In the genomic region with DNA sequence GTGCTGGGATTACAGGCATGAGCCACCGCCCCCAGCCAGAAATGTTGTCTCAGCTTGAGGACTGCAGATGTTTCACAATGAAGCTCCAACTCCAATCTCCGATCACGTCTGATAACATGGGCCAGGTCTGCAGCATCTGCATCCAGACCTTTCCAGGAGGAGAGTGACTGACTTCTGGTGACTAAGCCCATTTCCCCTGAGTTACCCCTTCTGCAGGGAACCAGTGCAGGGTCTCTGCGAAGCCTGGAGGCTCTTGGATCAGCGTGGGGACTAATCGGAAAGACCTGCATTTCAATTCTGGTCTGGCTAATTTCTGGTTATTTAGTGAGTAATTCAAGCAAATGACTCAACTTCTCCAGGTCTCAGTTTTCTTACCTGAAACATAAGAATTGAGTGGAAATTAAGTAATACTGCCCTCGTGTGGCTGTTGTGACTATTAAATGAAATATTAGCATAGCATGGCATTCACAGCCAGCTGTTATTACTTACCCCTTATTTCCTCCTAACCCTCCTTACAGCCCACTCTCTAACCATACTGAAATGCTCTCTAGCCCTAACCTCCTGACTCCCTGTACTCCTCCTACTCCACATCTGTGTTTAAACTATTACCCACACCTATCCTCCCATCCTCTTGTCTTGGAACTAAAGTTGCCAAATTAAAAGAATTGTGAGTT, we compare ENCODE assay signal across 8 cellular contexts. TPM values are rescaled to one million over a fixed set of nuclear protein-coding genes. Genes with fewer than 3 reads are reported as not detected.
DNase-seq lines count a peak whose midpoint lies in the region; ATAC-seq, FAIRE-seq and TF ChIP-seq lines count a peak whose summit lies in the region.

No MANE protein-coding gene starts in this region.

- H3K27ac ChIP-seq in cardiac muscle cell (no peak overlapping the region), SK-N-SH (ENCODE audit: low read depth in 2 of 2, low read length in 1 of 2) (peak overlapping the region in 1 of 2 experiments; percentile 78; a peak in 2 of 4 replicates), smooth muscle cell (ENCODE audit: low read depth) (peak overlapping the region; percentile 57)

- CTCF ChIA-PET in SK-N-SH (lab: Yijun Ruan, JAX): interaction anchor here (0.8 to 10.7 kb wide), 31 partner anchors 9 to 702 kb away, joined by 3 to 158 read pairs (median 5); a partner anchor contains a TSS

- intact Hi-C loops in Right ventricle myocardium superior (cut with DNase I): loop anchor here (5.0 kb wide), 2 partner anchors 92 to 127 kb away; a partner anchor contains a TSS

- no peaks in the 10 kb centered on the region for H3K27me3 ChIP-seq in cardiac muscle cell
- no peaks in the 10 kb centered on the region for H3K27me3 ChIP-seq in SK-N-SH (ENCODE audit: insufficient read depth)
- H3K27me3 ChIP-seq in smooth muscle cell (ENCODE audit: low read depth): no peaks in the 10 kb centered on the region

- ATAC-seq in Right ventricle myocardium superior (ENCODE audit: poor library complexity): no peak
- no peak for ATAC-seq in HG03565 (IDR thresholded peaks at IDR 0.05; ENCODE audit: unreplicated experiment)

- DNase-seq in cardiac muscle cell (ENCODE audit: low read depth in 1 of 2, low spot score in 1 of 2): peak; percentile 58 to 64
- no peak for DNase-seq in Right ventricle myocardium superior
- DNase-seq in HTR-8/SVneo (ENCODE audit: insufficient read length, low spot score): peak; percentile 51
- peak; percentile 61 for DNase-seq in SK-N-SH
- peak; percentile 26 for DNase-seq in activated naive CD8-positive, alpha-beta T cell treated with anti-CD3 and anti-CD28 coated beads, Interleukin-2, amount 50 U/mL, for 16 hours (ENCODE audit: low read depth, low spot score)
- peak; percentile 29 for DNase-seq in hepatic stellate cell (ENCODE audit: low spot score)
- no peak for DNase-seq in smooth muscle cell (lab: John Stamatoyannopoulos, UW; ENCODE audit: unreplicated experiment)

- FAIRE-seq in HTR-8/SVneo (lab: Jason Lieb, UNC): no peak

- H3F3A ChIP-seq in SK-N-SH (replicated peaks; ENCODE audit: insufficient read depth) (peaks cover 24% of the 10 kb centered on the region), smooth muscle cell (ENCODE audit: low read depth) (peaks cover 12% of the 10 kb centered on the region)

- peak overlapping the region; percentile 30 for H3K4me2 ChIP-seq in SK-N-SH
- no peak overlapping the region for H3K4me2 ChIP-seq in smooth muscle cell

- H3K4me3 ChIP-seq in cardiac muscle cell (no peak overlapping the region), SK-N-SH (ENCODE audit: low read depth in 2 of 2, low read length in 1 of 2) (no peak overlapping the region), smooth muscle cell (no peak overlapping the region)

- no peak for TF ChIP-seq EP300 in SK-N-SH (IDR thresholded peaks at IDR 0.05; ENCODE audit: borderline replicate concordance in 1 of 2, low read depth in 1 of 2, low read length in 1 of 2)

- H3K4me1 ChIP-seq in cardiac muscle cell (ENCODE audit: low read depth): peaks cover 4% of the 10 kb centered on the region
- peaks cover 17 to 24% of the 10 kb centered on the region in 2 experiments for H3K4me1 ChIP-seq in SK-N-SH (ENCODE audit: control insufficient read depth in 1 of 2, insufficient read depth in 2 of 2, low read depth in 1 of 2, low read length in 1 of 2)
- H3K4me1 ChIP-seq in smooth muscle cell (ENCODE audit: low read depth): peaks cover 11% of the 10 kb centered on the region

- H4K20me1 ChIP-seq in SK-N-SH (ENCODE audit: insufficient read depth) (no peaks in the 10 kb centered on the region), smooth muscle cell (ENCODE audit: low read depth) (no peaks in the 10 kb centered on the region)

- H3K79me2 ChIP-seq in SK-N-SH (ENCODE audit: insufficient read depth): no peaks in the 10 kb centered on the region
- H3K79me2 ChIP-seq in smooth muscle cell (ENCODE audit: low read depth): no peaks in the 10 kb centered on the region

- no peak overlapping the region for H3K9ac ChIP-seq in SK-N-SH
- no peak overlapping the region for H3K9ac ChIP-seq in smooth muscle cell (ENCODE audit: low read depth)

- no peak overlapping the region; the same call in 1 of the 2 replicates for H2AFZ ChIP-seq in SK-N-SH (ENCODE audit: low read depth)
- no peak overlapping the region for H2AFZ ChIP-seq in smooth muscle cell (ENCODE audit: low read depth)

- WGBS in SK-N-SH (ENCODE audit: low lambda C conversion rate): 32% methylated on average over 6 of the region's 7 CpGs
- 46% methylated on average over 7 of the region's 7 CpGs for WGBS in smooth muscle cell (ENCODE audit: low lambda C conversion rate)

- peak; percentile 56 for TF ChIP-seq RAD21 in SK-N-SH (IDR thresholded peaks at IDR 0.05; ENCODE audit: low read length)

- H3K9me2 ChIP-seq in SK-N-SH: no peaks in the 10 kb centered on the region

- POLR2A ChIA-PET in SK-N-SH (lab: Yijun Ruan, JAX): no interaction called here

- H3K9me3 ChIP-seq in cardiac muscle cell (ENCODE audit: low read depth): no peaks in the 10 kb centered on the region
- no peaks in the 10 kb centered on the region for H3K9me3 ChIP-seq in SK-N-SH
- no peaks in the 10 kb centered on the region for H3K9me3 ChIP-seq in smooth muscle cell (replicated peaks; ENCODE audit: low read depth)

- H3K36me3 ChIP-seq in cardiac muscle cell (no peaks in the 10 kb centered on the region), SK-N-SH (replicated peaks in 1 of 2; ENCODE audit: control insufficient read depth in 1 of 2, insufficient read depth in 2 of 2, low read length in 1 of 2) (peaks cover 0 to 4% of the 10 kb centered on the region in 2 experiments), smooth muscle cell (ENCODE audit: low read depth) (no peaks in the 10 kb centered on the region)

- TF ChIP-seq CTCF in cardiac muscle cell (IDR thresholded peaks at IDR 0.05; ENCODE audit: low read depth, low read length) (peak; percentile 32), SK-N-SH (IDR thresholded peaks at IDR 0.05) (peak; percentile 71), smooth muscle cell (IDR thresholded peaks at IDR 0.05; ENCODE audit: borderline replicate concordance, insufficient read depth, poor library complexity, severe bottlenecking) (peak; percentile 61)

TF ChIP-seq in SK-N-SH, 30 proteins besides CTCF, POLR2A, EP300 and RAD21:
- TF ChIP-seq SMC3 (IDR thresholded peaks at IDR 0.05; ENCODE audit: low read depth, low read length) (peak; percentile 41; the same call in 1 of the 2 replicates), NFIC (IDR thresholded peaks at IDR 0.05; ENCODE audit: borderline replicate concordance) (no peak), FOSL2 (IDR thresholded peaks at IDR 0.05; ENCODE audit: borderline replicate concordance, low read depth) (peak; percentile 74), POLR2AphosphoS5 (IDR thresholded peaks at IDR 0.05; ENCODE audit: low read depth, low read length) (no peak), MEF2A (IDR thresholded peaks at IDR 0.05; ENCODE audit: borderline replicate concordance, low read depth) (no peak), GABPA (IDR thresholded peaks at IDR 0.05; ENCODE audit: low read depth) (no peak)
- TF ChIP-seq, protein P1, sequence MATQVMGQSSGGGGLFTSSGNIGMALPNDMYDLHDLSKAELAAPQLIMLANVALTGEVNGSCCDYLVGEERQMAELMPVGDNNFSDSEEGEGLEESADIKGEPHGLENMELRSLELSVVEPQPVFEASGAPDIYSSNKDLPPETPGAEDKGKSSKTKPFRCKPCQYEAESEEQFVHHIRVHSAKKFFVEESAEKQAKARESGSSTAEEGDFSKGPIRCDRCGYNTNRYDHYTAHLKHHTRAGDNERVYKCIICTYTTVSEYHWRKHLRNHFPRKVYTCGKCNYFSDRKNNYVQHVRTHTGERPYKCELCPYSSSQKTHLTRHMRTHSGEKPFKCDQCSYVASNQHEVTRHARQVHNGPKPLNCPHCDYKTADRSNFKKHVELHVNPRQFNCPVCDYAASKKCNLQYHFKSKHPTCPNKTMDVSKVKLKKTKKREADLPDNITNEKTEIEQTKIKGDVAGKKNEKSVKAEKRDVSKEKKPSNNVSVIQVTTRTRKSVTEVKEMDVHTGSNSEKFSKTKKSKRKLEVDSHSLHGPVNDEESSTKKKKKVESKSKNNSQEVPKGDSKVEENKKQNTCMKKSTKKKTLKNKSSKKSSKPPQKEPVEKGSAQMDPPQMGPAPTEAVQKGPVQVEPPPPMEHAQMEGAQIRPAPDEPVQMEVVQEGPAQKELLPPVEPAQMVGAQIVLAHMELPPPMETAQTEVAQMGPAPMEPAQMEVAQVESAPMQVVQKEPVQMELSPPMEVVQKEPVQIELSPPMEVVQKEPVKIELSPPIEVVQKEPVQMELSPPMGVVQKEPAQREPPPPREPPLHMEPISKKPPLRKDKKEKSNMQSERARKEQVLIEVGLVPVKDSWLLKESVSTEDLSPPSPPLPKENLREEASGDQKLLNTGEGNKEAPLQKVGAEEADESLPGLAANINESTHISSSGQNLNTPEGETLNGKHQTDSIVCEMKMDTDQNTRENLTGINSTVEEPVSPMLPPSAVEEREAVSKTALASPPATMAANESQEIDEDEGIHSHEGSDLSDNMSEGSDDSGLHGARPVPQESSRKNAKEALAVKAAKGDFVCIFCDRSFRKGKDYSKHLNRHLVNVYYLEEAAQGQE (IDR thresholded peaks at IDR 0.05; ENCODE audit: low read depth, low read length): no peak
TF ChIP-seq in SK-N-SH: peak in this region for 2.

RNA-seq across cellular contexts. Expression of a gene that starts 2.2 kb away (rescaled TPM):
- total RNA-seq in cardiac muscle cell (25.8 and 40.6 TPM in 2 replicates), Right ventricle myocardium superior (22.7 TPM), smooth muscle cell (20.7 and 29.6 TPM in 2 replicates)
- polyA plus RNA-seq in cardiac muscle cell (47.6 and 67.7 TPM in 2 replicates), SK-N-SH (2012; rRNA removed) (23.9 and 27.4 TPM in 2 replicates), smooth muscle cell (28.3 and 30.3 TPM in 2 replicates)
- polyA plus RNA-seq in SK-N-SH (2012; cell fraction: cytosol; rRNA removed): 39.1 and 47.9 TPM in 2 replicates
- polyA plus RNA-seq in SK-N-SH (2012; cell fraction: nucleus; rRNA removed): 41.6 and 42.9 TPM in 2 replicates

RNA-seq across cellular contexts. Expression of a gene that starts 46.1 kb away (rescaled TPM):
- total RNA-seq in cardiac muscle cell (35.4 and 57.2 TPM in 2 replicates), Right ventricle myocardium superior (104 TPM), smooth muscle cell (75.9 and 76.4 TPM in 2 replicates)
- polyA plus RNA-seq in cardiac muscle cell (60.3 and 69.2 TPM in 2 replicates), SK-N-SH (2012; rRNA removed) (24.5 and 26.3 TPM in 2 replicates), smooth muscle cell (43.8 and 45.1 TPM in 2 replicates)
- 43.5 and 43.9 TPM in 2 replicates for polyA plus RNA-seq in SK-N-SH (2012; cell fraction: cytosol; rRNA removed)
- polyA plus RNA-seq in SK-N-SH (2012; cell fraction: nucleus; rRNA removed): 17.0 and 30.0 TPM in 2 replicates

RNA-seq across cellular contexts. Expression of a gene that starts 57.0 kb away (rescaled TPM):
- 0.28 and 0.57 TPM in 2 replicates for total RNA-seq in cardiac muscle cell
- polyA plus RNA-seq in cardiac muscle cell: 0.44 and 0.87 TPM in 2 replicates
- 9.2 TPM for total RNA-seq in Right ventricle myocardium superior
- 0.02 and 0.08 TPM in 2 replicates for polyA plus RNA-seq in SK-N-SH (2012; rRNA removed)
- under 0.01 and 0.01 TPM in 2 replicates for polyA plus RNA-seq in SK-N-SH (2012; cell fraction: cytosol; rRNA removed)
- polyA plus RNA-seq in SK-N-SH (2012; cell fraction: nucleus; rRNA removed): 0.02 TPM in 2 replicates
- total RNA-seq in smooth muscle cell: not detected in 2 replicates
- polyA plus RNA-seq in smooth muscle cell: 0.21 and 0.25 TPM in 2 replicates

Comparison
In these comparisons a context has a peak if more than half of its experiments do, and no peak if none do; other contexts are left out.
1. DNase-seq: peak in cardiac muscle cell (2 of 2), HTR-8/SVneo (single experiment), SK-N-SH (single experiment), activated naive CD8-positive, alpha-beta T cell treated with anti-CD3 and anti-CD28 coated beads, Interleukin-2, amount 50 U/mL, for 16 hours (single experiment) and hepatic stellate cell (single experiment); none in Right ventricle myocardium superior (single experiment) and smooth muscle cell (single experiment).
2. Peak in every context shown above with its lines, with median percentiles within 50 percentile points of each other: CTCF ChIP-seq.